13 cellular contexts compared by ENCODE assay signal in genomic region chr3:120369000-120369399, GRCh38. TPM values are rescaled to one million over a fixed set of nuclear protein-coding genes. Genes with fewer than 3 reads are reported as not detected.
DNase-seq lines count a peak whose midpoint lies in the region; ATAC-seq and TF ChIP-seq lines count a peak whose summit lies in the region.
"Had no signal": no experiment of that assay in that cellular context is flagged by ENCODE, and none has a peak within 500 bp of the region (broad histone marks: within the 10 kb centered on the region; RNA-seq: fewer than 3 reads in every experiment).

No MANE protein-coding gene starts in this region.

- no peaks in the 10 kb centered on the region for H3K36me3 Mint-ChIP-seq in activated naive CD8-positive, alpha-beta T cell treated with anti-CD3 and anti-CD28 coated beads for 36 hours

- H3K4me3 Mint-ChIP-seq in activated naive CD8-positive, alpha-beta T cell treated with anti-CD3 and anti-CD28 coated beads for 36 hours, result no peak overlapping the region
- H3K4me3 Mint-ChIP-seq: activated T-cell treated with anti-CD3 and anti-CD28 coated beads, Interleukin-2, amount 50 U/mL, for 24 hours had no signal

- H3K27me3 ChIP-seq in smooth muscle cell (ENCODE audit: low read depth), result peaks cover 8% of the 10 kb centered on the region
- H3K27me3 ChIP-seq: uterus had no signal

- peak; percentile 61 for DNase-seq in kidney glomerular epithelial cell (lab: John Stamatoyannopoulos, UW)
- DNase-seq in NCI-H2029 (lab: John Stamatoyannopoulos, UW), result no peak
- no peak for DNase-seq in smooth muscle cell (lab: John Stamatoyannopoulos, UW; ENCODE audit: unreplicated experiment)
- no peak for DNase-seq in activated naive CD8-positive, alpha-beta T cell treated with anti-CD3 and anti-CD28 coated beads for 36 hours
- DNase-seq: activated CD4-positive, CD25-positive, alpha-beta regulatory T cell; activated T-cell treated with anti-CD3 and anti-CD28 coated beads, Interleukin-2, amount 50 U/mL, for 24 hours; NCI-H82; SK-N-SH; uterus had no signal

- no peaks in the 10 kb centered on the region for H3K9me3 Mint-ChIP-seq in activated naive CD8-positive, alpha-beta T cell treated with anti-CD3 and anti-CD28 coated beads for 36 hours
- H3K9me3 Mint-ChIP-seq: activated T-cell treated with anti-CD3 and anti-CD28 coated beads, Interleukin-2, amount 50 U/mL, for 24 hours had no signal

- no peak overlapping the region for H3K27ac Mint-ChIP-seq in activated naive CD8-positive, alpha-beta T cell treated with anti-CD3 and anti-CD28 coated beads for 36 hours
- H3K27ac Mint-ChIP-seq: activated T-cell treated with anti-CD3 and anti-CD28 coated beads, Interleukin-2, amount 50 U/mL, for 24 hours had no signal

- no peak overlapping the region for H3K4me3 ChIP-seq in smooth muscle cell
- H3K4me3 ChIP-seq: uterus had no signal

- peak; percentile 69 for ATAC-seq in GM18867 (IDR thresholded peaks at IDR 0.05; ENCODE audit: unreplicated experiment)
- peak; percentile 92 for ATAC-seq in GM21619 (IDR thresholded peaks at IDR 0.05; ENCODE audit: unreplicated experiment)
- ATAC-seq in HG03139 (IDR thresholded peaks at IDR 0.05; ENCODE audit: unreplicated experiment), result peak; percentile 92
- ATAC-seq in HG02884 (IDR thresholded peaks at IDR 0.05; ENCODE audit: unreplicated experiment), result no peak

- no peak overlapping the region for H3K27ac ChIP-seq in smooth muscle cell (ENCODE audit: low read depth)
- H3K27ac ChIP-seq: uterus had no signal

- H4K20me1 ChIP-seq in smooth muscle cell (ENCODE audit: low read depth), result no peaks in the 10 kb centered on the region

- TF ChIP-seq CTCF in smooth muscle cell (IDR thresholded peaks at IDR 0.05; ENCODE audit: borderline replicate concordance, insufficient read depth, poor library complexity, severe bottlenecking), result no peak

- H3K79me2 ChIP-seq in smooth muscle cell (ENCODE audit: low read depth), result no peaks in the 10 kb centered on the region

- no peaks in the 10 kb centered on the region for H3K4me1 ChIP-seq in smooth muscle cell (ENCODE audit: low read depth)
- H3K4me1 ChIP-seq: uterus had no signal

- peaks cover 23% of the 10 kb centered on the region for H3K27me3 Mint-ChIP-seq in activated naive CD8-positive, alpha-beta T cell treated with anti-CD3 and anti-CD28 coated beads for 36 hours

- H3F3A ChIP-seq in smooth muscle cell (ENCODE audit: low read depth), result no peaks in the 10 kb centered on the region

- H3K36me3 ChIP-seq in smooth muscle cell (ENCODE audit: low read depth), result no peaks in the 10 kb centered on the region
- H3K36me3 ChIP-seq: uterus had no signal

- no peaks in the 10 kb centered on the region for H3K9me3 ChIP-seq in smooth muscle cell (replicated peaks; ENCODE audit: low read depth)
- H3K9me3 ChIP-seq: SK-N-SH, uterus had no signal

- H3K4me1 Mint-ChIP-seq in activated naive CD8-positive, alpha-beta T cell treated with anti-CD3 and anti-CD28 coated beads for 36 hours, result peaks cover 3% of the 10 kb centered on the region

- 65% methylated on average over 2 of the region's 2 CpGs for WGBS in smooth muscle cell (ENCODE audit: low lambda C conversion rate)

- H2AFZ ChIP-seq in smooth muscle cell (ENCODE audit: low read depth), result no peak overlapping the region

- no peak overlapping the region for H3K9ac ChIP-seq in smooth muscle cell (ENCODE audit: low read depth)
- H3K9ac ChIP-seq: SK-N-SH had no signal

- H3K4me2 ChIP-seq in smooth muscle cell, result no peak overlapping the region
- H3K4me2 ChIP-seq: SK-N-SH had no signal

RNA-seq across cellular contexts. Expression of gene LRRC58, which starts 19.8 kb away (rescaled TPM):
- 20.4 and 28.1 TPM in 2 replicates for total RNA-seq in smooth muscle cell
- 4.9 and 6.4 TPM in 2 replicates for polyA plus RNA-seq in smooth muscle cell
- 10 to 100 TPM; 41.4 to 42.4 TPM for total RNA-seq in activated naive CD8-positive, alpha-beta T cell treated with anti-CD3 and anti-CD28 coated beads for 36 hours
